ENCODE assay signal across 20 cellular contexts in the genomic region with DNA sequence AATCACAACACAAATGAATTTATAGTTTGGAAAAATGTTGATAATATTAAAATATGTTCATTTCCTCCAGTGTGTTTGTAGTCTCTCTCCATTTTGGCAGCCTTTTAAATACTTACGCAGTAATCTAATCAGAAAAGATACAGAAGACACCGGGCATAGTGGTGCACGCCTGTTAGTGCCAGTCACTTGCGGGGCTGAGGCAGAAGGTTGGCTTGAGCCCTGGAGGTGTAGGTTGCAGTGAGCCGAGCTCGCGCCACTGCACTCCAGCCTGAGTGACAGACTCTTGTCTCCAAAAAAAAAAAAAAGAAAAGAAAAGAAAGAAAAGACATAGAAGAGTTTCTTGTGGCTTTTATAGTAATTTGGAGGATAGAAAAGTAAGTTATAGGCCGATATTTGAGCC.
"Had no signal": no experiment of that assay in that cellular context is flagged by ENCODE, and none has a peak within 500 bp of the region (broad histone marks: within the 10 kb centered on the region; RNA-seq: fewer than 3 reads in every experiment).

No MANE protein-coding gene starts in this region.

- H3K27me3 ChIP-seq: neutrophil, right lobe of liver, transverse colon, upper lobe of right lung, uterus had no signal

- H3K4me3 Mint-ChIP-seq: memory B cell; natural killer cell treated with Interleukin-12 subunit alpha and Interleukin-12 subunit beta and Interleukin-15 and Interleukin-18, amount 100 ng/mL, for 72 hours; neural crest cell; stimulated activated naive B cell treated with anti-CD40 and anti-IgM and Interleukin-4, amounts not matched to agents 10 μg/mL and 1 μg/mL and 100 μg/mL, for 72 hours; stimulated activated naive CD8-positive, alpha-beta T cell treated with anti-CD3 and anti-CD28 coated beads, Interleukin-15, Interleukin-2, amounts not matched to agents 100 ng/mL and 50 ng/mL, for 24 hours had no signal

- H2AFZ ChIP-seq: parathyroid adenoma had no signal

- H3K4me1 ChIP-seq: parathyroid adenoma, upper lobe of right lung, uterus had no signal

- H3K9ac ChIP-seq: parathyroid adenoma had no signal

- ATAC-seq: natural killer cell treated with Interleukin-12 subunit alpha and Interleukin-12 subunit beta and Interleukin-15 and Interleukin-18, amount 100 ng/mL, for 72 hours; right lobe of liver; stimulated activated naive B cell treated with anti-CD40 and anti-IgM and Interleukin-4, amounts not matched to agents 10 μg/mL and 1 μg/mL and 100 μg/mL, for 72 hours; upper lobe of right lung had no signal

- DNase-seq: dermis blood vessel endothelial cell; effector memory CD4-positive, alpha-beta T cell; erythroblast; hypothalamus; right lobe of liver; small intestine; stimulated activated CD4-positive, alpha-beta T cell treated with anti-CD3 and anti-CD28 coated beads, Interleukin-15, amount 100 ng/mL, for 24 hours; stimulated activated CD4-positive, alpha-beta T cell treated with anti-CD3 and anti-CD28 coated beads, Interleukin-2, amount 100 ng/mL, for 48 hours; stimulated activated naive B cell treated with anti-CD40 and anti-IgM and Interleukin-4, amounts not matched to agents 10 μg/mL and 1 μg/mL and 100 μg/mL, for 72 hours; transverse colon; upper lobe of right lung; uterus had no signal

- H3K9me3 ChIP-seq: neutrophil, right lobe of liver, transverse colon, upper lobe of right lung, uterus had no signal

- H3K27ac ChIP-seq: coronary artery, neutrophil, parathyroid adenoma, right lobe of liver, transverse colon, upper lobe of right lung, uterus had no signal

- H3K9me3 Mint-ChIP-seq: memory B cell; natural killer cell treated with Interleukin-12 subunit alpha and Interleukin-12 subunit beta and Interleukin-15 and Interleukin-18, amount 100 ng/mL, for 72 hours; neural crest cell; stimulated activated naive CD8-positive, alpha-beta T cell treated with anti-CD3 and anti-CD28 coated beads, Interleukin-15, Interleukin-2, amounts not matched to agents 100 ng/mL and 50 ng/mL, for 24 hours had no signal

- H3K4me1 Mint-ChIP-seq: memory B cell; stimulated activated naive B cell treated with anti-CD40 and anti-IgM and Interleukin-4, amounts not matched to agents 10 μg/mL and 1 μg/mL and 100 μg/mL, for 72 hours had no signal

- H3K27me3 Mint-ChIP-seq: memory B cell; natural killer cell treated with Interleukin-12 subunit alpha and Interleukin-12 subunit beta and Interleukin-15 and Interleukin-18, amount 100 ng/mL, for 72 hours; progenitor cell of endocrine pancreas; stimulated activated naive B cell treated with anti-CD40 and anti-IgM and Interleukin-4, amounts not matched to agents 10 μg/mL and 1 μg/mL and 100 μg/mL, for 72 hours; stimulated activated naive CD8-positive, alpha-beta T cell treated with anti-CD3 and anti-CD28 coated beads, Interleukin-15, Interleukin-2, amounts not matched to agents 100 ng/mL and 50 ng/mL, for 24 hours had no signal

- H3K27ac Mint-ChIP-seq: memory B cell; natural killer cell treated with Interleukin-12 subunit alpha and Interleukin-12 subunit beta and Interleukin-15 and Interleukin-18, amount 100 ng/mL, for 72 hours; progenitor cell of endocrine pancreas; stimulated activated naive B cell treated with anti-CD40 and anti-IgM and Interleukin-4, amounts not matched to agents 10 μg/mL and 1 μg/mL and 100 μg/mL, for 72 hours; stimulated activated naive CD8-positive, alpha-beta T cell treated with anti-CD3 and anti-CD28 coated beads, Interleukin-15, Interleukin-2, amounts not matched to agents 100 ng/mL and 50 ng/mL, for 24 hours had no signal
